Comparison of ENCODE assay signal across 17 cellular contexts in genomic region chr6:1579096-1579495, GRCh38. TPM values are rescaled to one million over a fixed set of nuclear protein-coding genes. Genes with fewer than 3 reads are reported as not detected.
DNase-seq lines count a peak whose midpoint lies in the region; ATAC-seq and TF ChIP-seq lines count a peak whose summit lies in the region.
"Had no signal": no experiment of that assay in that cellular context is flagged by ENCODE, and none has a peak within 500 bp of the region (broad histone marks: within the 10 kb centered on the region; RNA-seq: fewer than 3 reads in every experiment).

No MANE protein-coding gene starts in this region.

- CTCF ChIA-PET in mammary epithelial cell (lab: Charles Lee; ENCODE audit: low non-redundant PET): no interaction called here

- H3K36me3 ChIP-seq in mammary epithelial cell (ENCODE audit: insufficient read depth, low read length): no peaks in the 10 kb centered on the region
- no peaks in the 10 kb centered on the region for H3K36me3 ChIP-seq in mucosa of descending colon (ENCODE audit: low read depth)
- H3K36me3 ChIP-seq: BE2C had no signal

- peaks cover 3% of the 10 kb centered on the region for H3K27me3 Mint-ChIP-seq in osteocyte (ENCODE audit: unreplicated experiment)

- H4K20me1 ChIP-seq in mammary epithelial cell (ENCODE audit: insufficient read depth, low read length): no peaks in the 10 kb centered on the region

- no peak overlapping the region for H3K4me3 Mint-ChIP-seq in osteocyte (ENCODE audit: unreplicated experiment)
- H3K4me3 Mint-ChIP-seq: CD14-positive monocyte; CD4-positive, alpha-beta memory T cell; H9 had no signal

- H3K4me1 ChIP-seq in mammary epithelial cell (ENCODE audit: insufficient read depth, low read length) (peaks cover 8% of the 10 kb centered on the region), mucosa of descending colon (ENCODE audit: low read depth) (no peaks in the 10 kb centered on the region)

- H3K27me3 ChIP-seq in mammary epithelial cell (ENCODE audit: insufficient read depth, low read length): no peaks in the 10 kb centered on the region

- no peak overlapping the region for H3K27ac ChIP-seq in mammary epithelial cell (ENCODE audit: insufficient read depth, low read depth, low read length)

- TF ChIP-seq CTCF in mammary epithelial cell (conservative IDR thresholded peaks at IDR 0.05 in 1 of 2, IDR thresholded peaks at IDR 0.05 in 1 of 2; ENCODE audit: extremely low read depth in 1 of 2, insufficient read depth in 1 of 2, low read depth in 1 of 2, low read length in 2 of 2) (no peak), osteocyte (IDR thresholded peaks at IDR 0.05) (no peak), mucosa of descending colon (IDR thresholded peaks at IDR 0.05) (no peak)

- no peak overlapping the region for H3K4me2 ChIP-seq in mammary epithelial cell (ENCODE audit: insufficient read depth, low read depth, low read length)

- no peaks in the 10 kb centered on the region for H3K9me3 ChIP-seq in mammary epithelial cell (replicated peaks; ENCODE audit: insufficient read depth, low read length)
- H3K9me3 ChIP-seq in mucosa of descending colon: no peaks in the 10 kb centered on the region
- H3K9me3 ChIP-seq: BE2C had no signal

- peaks cover 12% of the 10 kb centered on the region for H3K4me1 Mint-ChIP-seq in osteocyte (ENCODE audit: unreplicated experiment)
- H3K4me1 Mint-ChIP-seq: CD4-positive, alpha-beta memory T cell had no signal

- no TSS peak for BruUV-seq in mammary epithelial cell (replicated peaks; lab: Mats Ljungman, UMichigan)

- no peak overlapping the region for H2AFZ ChIP-seq in mammary epithelial cell (ENCODE audit: low read depth, low read length)

- ATAC-seq in GM21576 (IDR thresholded peaks at IDR 0.05; ENCODE audit: unreplicated experiment) (no peak), mucosa of descending colon (no peak)
- ATAC-seq: HepG2 had no signal

- H3K79me2 ChIP-seq in mammary epithelial cell (ENCODE audit: insufficient read depth, low read length): no peaks in the 10 kb centered on the region

- peak; percentile 91 for DNase-seq in COLO829 (ENCODE audit: low spot score)
- DNase-seq in mammary epithelial cell: peak; percentile 30
- DNase-seq in osteocyte (ENCODE audit: extremely low spot score, unreplicated experiment): peak; percentile 27
- no peak for DNase-seq in mucosa of descending colon
- DNase-seq in iPS-NIHi7 (ENCODE audit: extremely low spot score): no peak
- DNase-seq: ACHN; BE2C; Calu3; CD4-positive, alpha-beta memory T cell; DMS79 treated with DMSO at 0.1 percent for 48 hours; GF-D8; H9 had no signal

- dilution Hi-C loops in mammary epithelial cell (cut with HindIII; ENCODE audit: low sequenced_read_pairs): no loop called here

- no peak overlapping the region for H3K27ac Mint-ChIP-seq in osteocyte (ENCODE audit: unreplicated experiment)
- H3K27ac Mint-ChIP-seq: CD14-positive monocyte; CD4-positive, alpha-beta memory T cell; H9 had no signal

- intact Hi-C loops in mammary epithelial cell (cut with micrococcal nuclease) (no loop called here), mucosa of descending colon (cut with DNase I, micrococcal nuclease) (no loop called here)

- H3K4me3 ChIP-seq in mammary epithelial cell (replicated peaks in 1 of 3; ENCODE audit: insufficient read depth in 1 of 3, low read depth in 2 of 3, low read length in 3 of 3) (no peak overlapping the region), mucosa of descending colon (no peak overlapping the region)

- H3K9me3 Mint-ChIP-seq in osteocyte (ENCODE audit: unreplicated experiment): peaks cover 7% of the 10 kb centered on the region
- H3K9me3 Mint-ChIP-seq: CD4-positive, alpha-beta memory T cell; H9; IgD-negative memory B cell had no signal

- no peak overlapping the region for H3K9ac ChIP-seq in mammary epithelial cell (ENCODE audit: insufficient read depth, low read length)

- WGBS in mammary epithelial cell (ENCODE audit: low coverage, missing lambda C conversion rate): 93% methylated on average over 5 of the region's 5 CpGs

- in situ Hi-C loops in mammary epithelial cell (cut with MboI; ENCODE audit: low sequenced_read_pairs in 2 of 2): loop anchor here in 1 of 2 donors (25.0 kb wide), 2 partner anchors 883 to 1058 kb away; no protein-coding TSS in a partner anchor

- H3K36me3 Mint-ChIP-seq in osteocyte (ENCODE audit: unreplicated experiment): no peaks in the 10 kb centered on the region
- H3K36me3 Mint-ChIP-seq: CD14-positive monocyte; CD4-positive, alpha-beta memory T cell had no signal

RNA-seq across cellular contexts. Expression of gene FOXC1, which starts 30.6 kb away (rescaled TPM):
- total RNA-seq in mammary epithelial cell (10 to 100 TPM; 12.1 to 15.8 TPM), osteocyte (106 and 108 TPM in 2 replicates), mucosa of descending colon (1 to 10 TPM; 1.1 to 1.7 (median 1.6) TPM)
- 4.6 TPM for polyA plus RNA-seq in mammary epithelial cell
- polyA minus RNA-seq in mammary epithelial cell: 1.7 TPM
- total RNA-seq: CD4-positive, alpha-beta memory T cell; H9 had no signal
- polyA plus RNA-seq: CD14-positive monocyte; CD4-positive, alpha-beta memory T cell; H1; IgD-negative memory B cell had no signal

Comparison
In these comparisons a context has a peak if more than half of its experiments do, and no peak if none do; other contexts are left out.
1. DNase-seq: peak in COLO829 (single experiment), mammary epithelial cell (single experiment) and osteocyte (single experiment); none in mucosa of descending colon (0 of 3) and iPS-NIHi7 (single experiment).
2. RNA of gene FOXC1, which starts 30.6 kb away (total RNA-seq): 106 to 108 TPM in osteocyte and 12.1 to 15.8 TPM in mammary epithelial cell; 1.1 to 1.7 TPM in mucosa of descending colon; every median in the first group is over 4 times any median in the second.